8 cellular contexts compared by ENCODE assay signal in genomic region chr5:91381774-91382492, GRCh38. TPM values are rescaled to one million over a fixed set of nuclear protein-coding genes. Genes with fewer than 3 reads are reported as not detected.
DNase-seq lines count a peak whose midpoint lies in the region; ATAC-seq, FAIRE-seq and TF ChIP-seq lines count a peak whose summit lies in the region.

No MANE protein-coding gene starts in this region.

- no peaks in the 10 kb centered on the region for H3K36me3 ChIP-seq in keratinocyte (ENCODE audit: control insufficient read depth in 2 of 2, extremely low read depth in 1 of 2, insufficient read depth in 2 of 2, low read length in 2 of 2)

- ATAC-seq in HG02870 (IDR thresholded peaks at IDR 0.05; ENCODE audit: unreplicated experiment): peak; percentile 7
- ATAC-seq in GM19455 (IDR thresholded peaks at IDR 0.05; ENCODE audit: unreplicated experiment): no peak

- H3K4me2 ChIP-seq in keratinocyte (ENCODE audit: control insufficient read depth, extremely low read depth, insufficient read depth, low read depth, low read length): peak overlapping the region; percentile 99

- dilution Hi-C loops in keratinocyte (cut with MboI; ENCODE audit: extremely low pct_ligation_motif_present, low sequenced_read_pairs): loop anchor here (25.0 kb wide), 1 partner anchor 495 kb away; no protein-coding TSS in a partner anchor

- peak overlapping the region; percentile 100 for H3K27ac ChIP-seq in keratinocyte (ENCODE audit: control insufficient read depth, insufficient read depth, low read length)

- peak; percentile 71 for FAIRE-seq in keratinocyte (lab: Jason Lieb, UNC)

- H3K4me3 ChIP-seq in WI38 (ENCODE audit: low read depth, low read length): peak overlapping the region; percentile 89
- H3K4me3 ChIP-seq in keratinocyte (ENCODE audit: control insufficient read depth in 2 of 3, extremely low read depth in 1 of 3, insufficient read depth in 2 of 3, low read depth in 1 of 3, low read length in 3 of 3): peak overlapping the region; percentile 75 to 99 (median 98)

- no peaks in the 10 kb centered on the region for H3K9me3 ChIP-seq in keratinocyte (ENCODE audit: control insufficient read depth, low read depth, low read length)

- no peaks in the 10 kb centered on the region for H4K20me1 ChIP-seq in keratinocyte (ENCODE audit: control insufficient read depth, extremely low read depth, insufficient read depth, low read length)

- peaks cover 23% of the 10 kb centered on the region for H3K79me2 ChIP-seq in keratinocyte (ENCODE audit: control insufficient read depth, insufficient read depth, low read length)

- H3K4me1 ChIP-seq in keratinocyte (ENCODE audit: control insufficient read depth, extremely low read depth, insufficient read depth, low read length): peaks cover 8% of the 10 kb centered on the region

- DNase-seq in Daoy (ENCODE audit: low read depth): peak; percentile 89
- peak; percentile 53 for DNase-seq in NCI-H2196 treated with DMSO at 0.1 percent for 48 hours (lab: John Stamatoyannopoulos, UW; ENCODE audit: unreplicated experiment)
- peak; percentile 94 for DNase-seq in cerebellar cortex (ENCODE audit: low spot score)
- peak; percentile 81 for DNase-seq in keratinocyte (ENCODE audit: low read depth, low spot score)
- peak; percentile 48 for DNase-seq in stimulated activated CD4-positive, alpha-beta T cell treated with anti-CD3 and anti-CD28 coated beads, Interleukin-12 subunit alpha, Interleukin-12 subunit beta, amount 100 ng/mL, for 4 hours

- no peaks in the 10 kb centered on the region for H3K27me3 ChIP-seq in keratinocyte (ENCODE audit: control insufficient read depth, extremely low read depth, insufficient read depth, low read length)

- no peaks in the 10 kb centered on the region for H3K9me1 ChIP-seq in keratinocyte (ENCODE audit: control insufficient read depth, extremely low read depth, insufficient read depth, low read length)

- TF ChIP-seq CTCF in WI38 (IDR thresholded peaks at IDR 0.05; ENCODE audit: low read depth, low read length): no peak
- TF ChIP-seq CTCF in keratinocyte (optimal IDR thresholded peaks at IDR 0.05 in 1 of 3, IDR thresholded peaks at IDR 0.05 in 1 of 3, conservative IDR thresholded peaks at IDR 0.05 in 1 of 3; ENCODE audit: extremely low read depth in 1 of 3, insufficient read depth in 2 of 3, low read length in 3 of 3): no peak

- peak overlapping the region; percentile 25 for H2AFZ ChIP-seq in keratinocyte (ENCODE audit: control insufficient read depth, low read length)

- H3K9ac ChIP-seq in keratinocyte (ENCODE audit: control insufficient read depth, extremely low read depth, insufficient read depth, low read length): peak overlapping the region; percentile 100

RNA-seq across cellular contexts. Expression of gene ARRDC3, which starts 1.2 kb away (rescaled TPM):
- total RNA-seq in Daoy (2014; rRNA removed; shearing (Covaris generic)): 45.1 and 48.7 TPM in 2 replicates
- polyA plus RNA-seq in keratinocyte: 3.2 to 8.9 TPM (median 7.1 TPM) in 3 replicates
- polyA plus RNA-seq in keratinocyte (2011; ENCODE audit: low read depth): 5.4 TPM
- 1.9 and 4.0 TPM in 2 replicates for polyA plus RNA-seq in keratinocyte (2011; cell fraction: cytosol; rRNA removed)
- polyA plus RNA-seq in keratinocyte (2011; cell fraction: nucleus; rRNA removed): 4.1 and 5.0 TPM in 2 replicates
- polyA plus RNA-seq in keratinocyte (2012; ENCODE audit: low replicate concordance): 4.8 and 18.1 TPM in 2 replicates
- 3.7 to 28.2 TPM (median 25.4 TPM) in 3 replicates for polyA minus RNA-seq in keratinocyte
- polyA minus RNA-seq in keratinocyte (2011; cell fraction: cytosol; rRNA and poly(A)+ RNA removed): 28.2 TPM
- 9.8 and 20.2 TPM in 2 replicates for polyA minus RNA-seq in keratinocyte (2011; cell fraction: nucleus; rRNA and poly(A)+ RNA removed)
